In genomic region chr12:93966516-93967133, GRCh38 we compare ENCODE assay signal across 26 cellular contexts.
"Had no signal": no experiment of that assay in that cellular context is flagged by ENCODE, and none has a peak within 500 bp of the region (broad histone marks: within the 10 kb centered on the region; RNA-seq: fewer than 3 reads in every experiment).

No MANE protein-coding gene starts in this region.

- DNase-seq: stimulated activated CD4-positive, alpha-beta T cell treated with anti-CD3 and anti-CD28 coated beads, Interleukin-2, amount 100 ng/mL, for 48 hours; stimulated activated CD4-positive, alpha-beta T cell treated with anti-CD3 and anti-CD28 coated beads, Interleukin-4, amount 100 ng/mL, for 1 hour; stimulated activated CD4-positive, alpha-beta T cell treated with anti-CD3 and anti-CD28 coated beads, Interleukin-4, amount 100 ng/mL, for 24 hours; stimulated activated CD4-positive, alpha-beta T cell treated with anti-CD3 and anti-CD28 coated beads, Interleukin-4, amount 100 ng/mL, for 4 hours; stimulated activated CD8-positive, alpha-beta memory T cell treated with anti-CD3 and anti-CD28 coated beads, Interleukin-4, amount 100 ng/mL, for 48 hours; stimulated activated naive B cell treated with anti-CD40 and anti-IgM and Interleukin-4, amounts not matched to agents 10 μg/mL and 1 μg/mL and 100 μg/mL, for 72 hours; stimulated activated naive CD4-positive, alpha-beta T cell treated with Interleukin-2 at 50 U/mL for 16 hours; stimulated activated naive CD8-positive, alpha-beta T cell treated with anti-CD3 and anti-CD28 coated beads, Interleukin-15, amount 100 ng/mL, for 72 hours; stimulated activated naive CD8-positive, alpha-beta T cell treated with anti-CD3 and anti-CD28 coated beads, Interleukin-15, Interleukin-2, amounts not matched to agents 100 U/mL and 50 U/mL, for 24 hours; stomach; substantia nigra; testis; thyroid gland; tibial artery; transverse colon; trophoblast cell; upper lobe of left lung; upper lobe of right lung; uterus had no signal

- FAIRE-seq: urothelium cell line had no signal

- ATAC-seq: stimulated activated effector memory CD8-positive, alpha-beta T cell treated with anti-CD3 and anti-CD28 coated beads, Interleukin-12 subunit alpha, Interleukin-12 subunit beta, amount 100 ng/mL, for 72 hours; stimulated activated memory B cell treated with anti-CD40 and anti-IgM and Interleukin-4, amounts not matched to agents 10 μg/mL and 1 μg/mL and 100 μg/mL, for 72 hours; stimulated activated naive B cell treated with anti-CD40 and anti-IgM and Interleukin-4, amounts not matched to agents 10 μg/mL and 1 μg/mL and 100 μg/mL, for 72 hours; stimulated activated naive CD8-positive, alpha-beta T cell treated with anti-CD3 and anti-CD28 coated beads, Interleukin-15, amount 100 ng/mL, for 72 hours; stimulated activated naive CD8-positive, alpha-beta T cell treated with anti-CD3 and anti-CD28 coated beads, Interleukin-15, Interleukin-2, amounts not matched to agents 100 U/mL and 50 U/mL, for 24 hours; upper lobe of right lung had no signal

- H3K27me3 ChIP-seq: stomach, suprapubic skin, testis, thyroid gland, tibial artery, tibial nerve, transverse colon, upper lobe of left lung, upper lobe of right lung, uterus, vagina had no signal

- H3K4me3 ChIP-seq: stomach, suprapubic skin, testis, thoracic aorta, thyroid gland, tibial artery, tibial nerve, transverse colon, upper lobe of left lung, upper lobe of right lung, uterus, vagina had no signal

- H3K4me1 ChIP-seq: stomach, suprapubic skin, testis, thyroid gland, tibial artery, tibial nerve, transverse colon, upper lobe of left lung, upper lobe of right lung, uterus, vagina had no signal

- H3K9me3 ChIP-seq: suprapubic skin, testis, thoracic aorta, thyroid gland, transverse colon, upper lobe of right lung, uterus, vagina had no signal

- H3K27ac ChIP-seq: stomach, suprapubic skin, testis, thoracic aorta, thyroid gland, tibial artery, tibial nerve, transverse colon, upper lobe of left lung, upper lobe of right lung, uterus, vagina had no signal

- H3K36me3 ChIP-seq: stomach, suprapubic skin, thoracic aorta, thyroid gland, tibial artery, tibial nerve, transverse colon, upper lobe of left lung, upper lobe of right lung, uterus, vagina had no signal
